ENCODE assay signal across 14 cellular contexts in genomic region chr14:105337966-105338365, GRCh38. TPM values are rescaled to one million over a fixed set of nuclear protein-coding genes. Genes with fewer than 3 reads are reported as not detected.
DNase-seq lines count a peak whose midpoint lies in the region; ATAC-seq and TF ChIP-seq lines count a peak whose summit lies in the region.
"Had no signal": no experiment of that assay in that cellular context is flagged by ENCODE, and none has a peak within 500 bp of the region (broad histone marks: within the 10 kb centered on the region; RNA-seq: fewer than 3 reads in every experiment).

No MANE protein-coding gene starts in this region.

- H3K9me3 ChIP-seq in BLaER1 treated with 17β-estradiol and CSF1 and Interleukin-3, amounts not matched to agents 10 nM and 100 nM (replicated peaks in 1 of 11) = no peaks in the 10 kb centered on the region
- H3K9me3 ChIP-seq in left ventricle myocardium inferior (replicated peaks) (no peaks in the 10 kb centered on the region), psoas muscle (no peaks in the 10 kb centered on the region)

- ATAC-seq in psoas muscle (peak; percentile 72 to 78 (median 76)), HG03342 (IDR thresholded peaks at IDR 0.05; ENCODE audit: unreplicated experiment) (no peak), GM19395 (IDR thresholded peaks at IDR 0.05; ENCODE audit: unreplicated experiment) (no peak)

- DNase-seq in UCSD-AML1 (lab: John Stamatoyannopoulos, UW; ENCODE audit: unreplicated experiment) = peak; percentile 86
- peak; percentile 77 for DNase-seq in left ventricle myocardium inferior
- DNase-seq in psoas muscle = peak; percentile 55 to 78
- DNase-seq in T-helper 2 cell = no peak
- DNase-seq in NOMO-1 treated with dmso at 0.1 percent for 144 hours (lab: John Stamatoyannopoulos, UW; ENCODE audit: unreplicated experiment) = no peak
- DNase-seq: activated CD4-positive, alpha-beta T cell treated with anti-CD3 and anti-CD28 coated beads, Interleukin-2, amount 10 ng/mL, durations not matched to agents 24 days and 14 days; activated effector memory CD4-positive, alpha-beta T cell treated with anti-CD3 and anti-CD28 coated beads, Interleukin-2, amount 50 U/mL, for 16 hours; erythroblast; T-helper 1 cell had no signal

- peaks cover 0 to 22% (median 0%) of the 10 kb centered on the region in 11 experiments; a peak in 7 of 22 replicates for H3K36me3 ChIP-seq in BLaER1 treated with 17β-estradiol and CSF1 and Interleukin-3, amounts not matched to agents 10 nM and 100 nM
- H3K36me3 ChIP-seq in left ventricle myocardium inferior (no peaks in the 10 kb centered on the region), psoas muscle (ENCODE audit: insufficient read depth in 1 of 2, low read depth in 1 of 2) (no peaks in the 10 kb centered on the region)
- H3K36me3 ChIP-seq: cardiac muscle cell had no signal

- no peak overlapping the region for H3K4me3 ChIP-seq in BLaER1 treated with 17β-estradiol and CSF1 and Interleukin-3, amounts not matched to agents 10 nM and 100 nM
- H3K4me3 ChIP-seq in left ventricle myocardium inferior (peak overlapping the region; percentile 12), psoas muscle (peak overlapping the region; percentile 19)
- H3K4me3 ChIP-seq: cardiac muscle cell, smooth muscle cell had no signal

- H4K20me1 ChIP-seq in BLaER1 treated with 17β-estradiol and CSF1 and Interleukin-3, amounts not matched to agents 10 nM and 100 nM = peaks cover 85 to 100% (median 94%) of the 10 kb centered on the region in 11 experiments

- peaks cover 53 to 90% (median 82%) of the 10 kb centered on the region in 10 experiments for H3K4me1 ChIP-seq in BLaER1 treated with 17β-estradiol and CSF1 and Interleukin-3, amounts not matched to agents 10 nM and 100 nM
- H3K4me1 ChIP-seq in left ventricle myocardium inferior (peaks cover 90% of the 10 kb centered on the region), psoas muscle (peaks cover 72% of the 10 kb centered on the region)

- intact Hi-C loops in left ventricle myocardium inferior (cut with micrococcal nuclease) = no loop called here
- intact Hi-C loops in psoas muscle (cut with DNase I) = no loop called here

- no peak overlapping the region for H3K9ac ChIP-seq in BLaER1 treated with 17β-estradiol and CSF1 and Interleukin-3, amounts not matched to agents 10 nM and 100 nM

- peak overlapping the region; percentile 8 to 68 (median 48); a peak in 20 of 22 replicates for H3K4me2 ChIP-seq in BLaER1 treated with 17β-estradiol and CSF1 and Interleukin-3, amounts not matched to agents 10 nM and 100 nM
- H3K4me2 ChIP-seq: smooth muscle cell had no signal

- H3K27me3 ChIP-seq in BLaER1 treated with 17β-estradiol and CSF1 and Interleukin-3, amounts not matched to agents 10 nM and 100 nM = no peaks in the 10 kb centered on the region
- H3K27me3 ChIP-seq in left ventricle myocardium inferior (ENCODE audit: low read depth) (no peaks in the 10 kb centered on the region), psoas muscle (ENCODE audit: insufficient read depth in 3 of 3, low read length in 2 of 3) (no peaks in the 10 kb centered on the region)
- H3K27me3 ChIP-seq: cardiac muscle cell had no signal

- no peak for TF ChIP-seq CTCF in left ventricle myocardium inferior (IDR thresholded peaks at IDR 0.05; ENCODE audit: borderline replicate concordance)
- no peak for TF ChIP-seq CTCF in psoas muscle (IDR thresholded peaks at IDR 0.05)

- 9 to 25% (median 13%) methylated on average over 10 of the region's 10 CpGs for WGBS in psoas muscle, 3 donors

- peak overlapping the region in 1 of 11 experiments; percentile 4; a peak in 1 of 22 replicates for H3K27ac ChIP-seq in BLaER1 treated with 17β-estradiol and CSF1 and Interleukin-3, amounts not matched to agents 10 nM and 100 nM
- H3K27ac ChIP-seq in left ventricle myocardium inferior (replicated peaks) (peak overlapping the region; percentile 85), psoas muscle (peak overlapping the region; percentile 73)
- H3K27ac ChIP-seq: cardiac muscle cell had no signal

RNA-seq across cellular contexts. Expression of gene PACS2, which starts 23.4 kb away (rescaled TPM):
- 64.0 TPM for total RNA-seq in left ventricle myocardium inferior
- 10 to 100 TPM; 67.8 to 79.1 (median 75.3) TPM for total RNA-seq in psoas muscle
- polyA plus RNA-seq in psoas muscle = 10 to 100 TPM; 57.1 to 83.1 (median 65.1) TPM

RNA-seq across cellular contexts. Expression of gene BRF1, which starts 37.2 kb away (rescaled TPM):
- total RNA-seq in left ventricle myocardium inferior (19.8 TPM), psoas muscle (10 to 100 TPM; 17.1 to 26.2 (median 20.9) TPM)
- polyA plus RNA-seq in psoas muscle = 10 to 100 TPM; 12.9 to 15.3 (median 13.4) TPM

Comparison
In these comparisons a context has a peak if more than half of its experiments do, and no peak if none do; other contexts are left out.
1. H3K4me3 ChIP-seq: peak in left ventricle myocardium inferior (single experiment) and psoas muscle (single experiment); none in BLaER1 treated with 17β-estradiol and CSF1 and Interleukin-3, amounts not matched to agents 10 nM and 100 nM (0 of 10).
2. DNase-seq: peak in UCSD-AML1 (single experiment), left ventricle myocardium inferior (single experiment) and psoas muscle (2 of 2); none in T-helper 2 cell (0 of 5) and NOMO-1 treated with dmso at 0.1 percent for 144 hours (single experiment).
3. ATAC-seq: peak in psoas muscle (4 of 4); none in HG03342 (single experiment) and GM19395 (single experiment).